ENCODE assay signal across 10 cellular contexts in the genomic region with DNA sequence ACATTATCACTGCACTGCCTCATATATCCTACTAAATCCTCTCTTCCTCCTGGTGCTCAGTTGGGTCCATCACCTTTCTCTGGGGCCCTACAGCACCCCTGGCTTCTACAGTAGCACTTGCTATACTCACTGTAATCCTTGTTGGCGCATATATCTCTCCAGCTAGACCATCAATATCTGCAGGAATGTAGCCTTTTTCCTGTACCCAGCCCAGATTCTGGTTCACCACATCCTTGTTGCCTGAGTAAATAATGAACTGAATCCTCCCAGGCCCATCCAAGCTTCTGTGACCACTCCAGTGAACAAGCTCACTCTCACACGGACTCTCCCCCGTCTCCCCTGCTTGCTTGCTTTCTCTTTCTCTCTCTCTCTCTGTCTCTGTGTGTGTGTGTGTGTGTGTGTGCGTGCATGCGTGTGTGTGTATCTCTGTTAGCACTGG.
DNase-seq lines count a peak whose midpoint lies in the region; ATAC-seq and TF ChIP-seq lines count a peak whose summit lies in the region.
"Had no signal": no experiment of that assay in that cellular context is flagged by ENCODE, and none has a peak within 500 bp of the region (broad histone marks: within the 10 kb centered on the region; RNA-seq: fewer than 3 reads in every experiment).

No MANE protein-coding gene starts in this region.

- no peaks in the 10 kb centered on the region for H4K20me1 ChIP-seq in smooth muscle cell (ENCODE audit: low read depth)

- H3K4me1 ChIP-seq in SJSA1 (replicated peaks) (peaks cover 11% of the 10 kb centered on the region), smooth muscle cell (ENCODE audit: low read depth) (no peaks in the 10 kb centered on the region)

- ATAC-seq in esophagus mucosa (peak; percentile 37), HG03108 (IDR thresholded peaks at IDR 0.05; ENCODE audit: unreplicated experiment) (no peak)

- in situ Hi-C loops in G401 (cut with HindIII; ENCODE audit: low sequenced_read_pairs) = no loop called here

- peak; percentile 3 for DNase-seq in NCI-H2029 treated with DMSO at 0.1 percent for 48 hours (lab: John Stamatoyannopoulos, UW)
- DNase-seq in NCI-H2029 (lab: John Stamatoyannopoulos, UW) = no peak
- peak; percentile 60 for DNase-seq in SJSA1 (ENCODE audit: low read depth in 1 of 2, low spot score in 2 of 2)
- no peak for DNase-seq in smooth muscle cell (lab: John Stamatoyannopoulos, UW; ENCODE audit: unreplicated experiment)
- DNase-seq in G401 (ENCODE audit: low spot score) = no peak
- DNase-seq in islet precursor cell = no peak
- DNase-seq: NCI-H524, right cardiac atrium had no signal

- 61% methylated on average over 5 of the region's 5 CpGs for WGBS in smooth muscle cell (ENCODE audit: low lambda C conversion rate)

- H3K27ac ChIP-seq in SJSA1 (no peak overlapping the region), smooth muscle cell (ENCODE audit: low read depth) (no peak overlapping the region)

- H3K4me3 ChIP-seq in SJSA1 (peak overlapping the region; percentile 5; the same call in 1 of the 2 replicates), smooth muscle cell (no peak overlapping the region)

- TF ChIP-seq CTCF in smooth muscle cell (IDR thresholded peaks at IDR 0.05; ENCODE audit: borderline replicate concordance, insufficient read depth, poor library complexity, severe bottlenecking) = no peak

- H2AFZ ChIP-seq in smooth muscle cell (ENCODE audit: low read depth) = peak overlapping the region; percentile 15

- H3K36me3 ChIP-seq in SJSA1 (no peaks in the 10 kb centered on the region), smooth muscle cell (ENCODE audit: low read depth) (peaks cover 6% of the 10 kb centered on the region)

- no peaks in the 10 kb centered on the region for H3F3A ChIP-seq in smooth muscle cell (ENCODE audit: low read depth)

- H3K9ac ChIP-seq in smooth muscle cell (ENCODE audit: low read depth) = no peak overlapping the region

- no peaks in the 10 kb centered on the region for H3K79me2 ChIP-seq in smooth muscle cell (ENCODE audit: low read depth)

- H3K4me2 ChIP-seq in smooth muscle cell = no peak overlapping the region

- no peaks in the 10 kb centered on the region for H3K9me3 ChIP-seq in SJSA1 (replicated peaks)
- H3K9me3 ChIP-seq in smooth muscle cell (replicated peaks; ENCODE audit: low read depth) = peaks cover 5% of the 10 kb centered on the region

- H3K27me3 ChIP-seq in SJSA1 (replicated peaks) (no peaks in the 10 kb centered on the region), smooth muscle cell (ENCODE audit: low read depth) (no peaks in the 10 kb centered on the region)

Comparison
In these comparisons a context has a peak if more than half of its experiments do, and no peak if none do; other contexts are left out.
1. DNase-seq: peak in NCI-H2029 treated with DMSO at 0.1 percent for 48 hours (single experiment) and SJSA1 (2 of 2); none in NCI-H2029 (single experiment), smooth muscle cell (single experiment), G401 (single experiment) and islet precursor cell (single experiment).